ENCODE assay signal across 14 cellular contexts in the genomic region with DNA sequence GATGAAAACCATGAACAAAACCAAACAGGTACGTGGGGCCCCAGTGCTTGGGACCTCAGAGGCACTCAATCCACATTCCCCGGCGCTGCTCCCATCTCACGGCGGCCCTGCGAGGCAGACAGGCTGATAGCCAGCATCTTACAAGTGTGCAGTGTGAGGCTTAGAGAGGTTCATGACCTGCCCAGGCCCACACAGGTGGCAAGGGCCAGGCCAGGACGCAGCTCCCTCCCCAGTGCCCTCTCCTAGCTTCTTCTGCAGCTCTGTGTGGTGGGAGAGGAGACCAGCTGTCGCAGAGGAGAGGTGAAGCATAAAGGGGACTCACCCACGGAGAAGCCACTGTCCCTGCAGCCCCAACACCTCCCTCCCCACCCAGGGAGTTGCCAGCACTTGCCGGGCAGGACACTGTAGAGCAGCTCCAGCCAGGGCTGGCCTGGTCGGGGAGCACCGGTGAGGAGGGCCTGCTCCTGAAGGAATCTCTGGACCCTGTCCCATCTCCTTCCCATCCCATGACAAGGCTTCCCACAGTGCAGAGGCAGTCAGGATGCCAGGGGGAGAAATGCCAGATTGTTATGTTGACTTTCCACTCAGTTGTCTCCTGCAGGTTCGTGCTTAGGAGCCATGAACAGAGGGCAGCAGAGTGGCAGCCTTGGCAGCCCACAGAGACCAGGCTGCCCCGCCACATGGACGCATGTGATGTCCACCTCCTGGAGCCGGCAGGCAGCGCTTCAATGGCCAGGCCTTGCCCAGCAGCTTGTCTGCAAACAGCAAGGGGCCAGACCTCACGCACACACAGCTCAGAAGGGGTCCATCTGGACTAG.
"Had no signal": no experiment of that assay in that cellular context is flagged by ENCODE, and none has a peak within 500 bp of the region (broad histone marks: within the 10 kb centered on the region; RNA-seq: fewer than 3 reads in every experiment).

No MANE protein-coding gene starts in this region.

- DNase-seq: activated CD4-positive, alpha-beta memory T cell treated with anti-CD3 and anti-CD28 coated beads, Interleukin-2, amount 10 ng/mL, durations not matched to agents 7 days and 5 days; activated CD4-positive, alpha-beta T cell treated with anti-CD3 and anti-CD28 coated beads for 48 hours; activated effector memory CD4-positive, alpha-beta T cell treated with Interleukin-2 at 50 U/mL for 16 hours; activated naive CD4-positive, alpha-beta T cell treated with anti-CD3 and anti-CD28 coated beads, Interleukin-2, amount 50 U/mL, for 16 hours; activated naive CD8-positive, alpha-beta T cell treated with anti-CD3 and anti-CD28 coated beads, Interleukin-2, amount 50 U/mL, for 24 hours; activated T-cell treated with anti-CD3 and anti-CD28 coated beads, Interleukin-2, amount 50 U/mL, for 72 hours; foreskin fibroblast; kidney glomerular epithelial cell; spleen; stimulated activated CD4-positive, alpha-beta T cell treated with anti-CD3 and anti-CD28 coated beads, Interleukin-4, amount 100 ng/mL, for 1 hour; SW 1271; tibial artery had no signal

- H3K9me3 ChIP-seq: spleen, tibial artery had no signal

- FAIRE-seq: endometrium, urothelium cell line had no signal

- H3K36me3 ChIP-seq: spleen, tibial artery had no signal

- H3K4me3 ChIP-seq: spleen, tibial artery had no signal

- ATAC-seq: activated naive CD8-positive, alpha-beta T cell treated with anti-CD3 and anti-CD28 coated beads, Interleukin-2, amount 50 U/mL, for 24 hours; activated T-cell treated with anti-CD3 and anti-CD28 coated beads, Interleukin-2, amount 50 U/mL, for 72 hours had no signal

- H3K27ac ChIP-seq: spleen, tibial artery had no signal

- H3K4me1 ChIP-seq: spleen, tibial artery had no signal
